In the genomic region with DNA sequence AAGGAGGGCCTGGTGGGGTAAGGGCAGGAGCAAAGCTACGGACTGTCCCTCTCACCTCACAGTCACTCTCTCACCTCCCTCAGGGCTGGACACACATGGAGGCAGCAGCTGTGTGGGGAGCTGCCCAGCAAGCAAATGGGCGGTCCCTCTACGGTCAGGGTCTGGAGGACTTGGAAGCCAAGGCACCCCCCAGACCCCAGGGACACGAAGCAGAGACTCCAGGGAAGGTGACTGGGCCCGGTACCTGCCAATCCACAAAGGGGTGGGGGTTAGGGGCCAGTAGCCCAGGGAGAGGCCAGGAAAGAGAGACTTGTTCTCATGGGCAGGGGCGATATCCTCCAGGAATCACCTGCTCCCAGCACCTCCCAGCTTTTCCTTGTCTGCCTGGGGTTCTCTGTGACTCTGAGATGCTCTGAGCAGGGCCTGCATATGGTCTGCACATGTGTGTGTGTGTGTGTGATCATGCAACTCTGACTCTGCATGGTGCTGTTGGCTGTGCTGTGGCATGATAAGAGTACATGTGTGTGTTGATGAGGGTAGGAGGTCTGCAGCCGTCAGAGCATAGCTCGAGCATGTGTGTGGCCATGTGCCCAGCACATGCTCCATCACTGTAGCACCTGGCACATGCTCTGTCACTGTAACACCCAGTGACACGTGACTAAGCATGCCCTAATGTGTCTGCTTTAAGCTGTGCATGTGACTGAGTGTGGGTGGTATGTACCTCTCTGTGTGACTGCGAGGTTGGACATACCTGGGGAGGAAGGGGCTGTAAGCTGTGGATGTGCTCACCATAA, we compare ENCODE assay signal across 24 cellular contexts. TPM values are rescaled to one million over a fixed set of nuclear protein-coding genes. Genes with fewer than 3 reads are reported as not detected.
DNase-seq lines count a peak whose midpoint lies in the region; ATAC-seq, FAIRE-seq and TF ChIP-seq lines count a peak whose summit lies in the region.
"Had no signal": no experiment of that assay in that cellular context is flagged by ENCODE, and none has a peak within 500 bp of the region (broad histone marks: within the 10 kb centered on the region; RNA-seq: fewer than 3 reads in every experiment).

No MANE protein-coding gene starts in this region.

- TF ChIP-seq EP300 in H1 (IDR thresholded peaks at IDR 0.05; ENCODE audit: borderline replicate concordance in 1 of 2, low read depth in 2 of 2, low read length in 2 of 2) (no peak), sigmoid colon (IDR thresholded peaks at IDR 0.05) (no peak)

- H3K79me2 ChIP-seq in Karpas-422 (ENCODE audit: low read length) (no peaks in the 10 kb centered on the region), H1 (ENCODE audit: control insufficient read depth in 1 of 2, insufficient read depth in 2 of 2, low read length in 2 of 2) (no peaks in the 10 kb centered on the region)

- H3K27ac ChIP-seq in Karpas-422 (ENCODE audit: low read length) (no peak overlapping the region), H1 (ENCODE audit: low read depth, low read length) (no peak overlapping the region), right atrium auricular region (peak overlapping the region; percentile 91 to 98), sigmoid colon (peak overlapping the region in 3 of 4 donors; percentile 51 to 96 (median 94)), vagina (no peak overlapping the region)

- no peaks in the 10 kb centered on the region for H3K9me3 ChIP-seq in Karpas-422 (ENCODE audit: low read length)
- H3K9me3 ChIP-seq in H1 (ENCODE audit: insufficient read depth in 2 of 2, low read depth in 1 of 2, low read length in 1 of 2), result no peaks in the 10 kb centered on the region
- no peaks in the 10 kb centered on the region for H3K9me3 ChIP-seq in right atrium auricular region
- no peaks in the 10 kb centered on the region for H3K9me3 ChIP-seq in sigmoid colon
- no peaks in the 10 kb centered on the region for H3K9me3 ChIP-seq in vagina
- H3K9me3 ChIP-seq: tibial artery had no signal

- no peak overlapping the region for H3K14ac ChIP-seq in H1 (ENCODE audit: insufficient read length)

- H2BK15ac ChIP-seq in H1 (ENCODE audit: low read length), result peak overlapping the region; percentile 65; the same call in 1 of the 2 replicates

- no peak for ATAC-seq in left colon

- intact Hi-C loops in sigmoid colon (cut with DNase I), result no loop called here
- intact Hi-C loops in left colon (cut with DNase I, micrococcal nuclease), result no loop called here
- intact Hi-C loops in vagina (cut with DNase I), result no loop called here

- no peak overlapping the region for H4K8ac ChIP-seq in H1 (ENCODE audit: extremely low read depth, insufficient read depth, low read length)

- TF ChIP-seq CTCF in H1 (IDR thresholded peaks at IDR 0.05; ENCODE audit: control extremely low read depth in 1 of 3, insufficient read depth in 1 of 3, low read depth in 1 of 3, low read length in 3 of 3) (no peak), right atrium auricular region (IDR thresholded peaks at IDR 0.05) (no peak), sigmoid colon (IDR thresholded peaks at IDR 0.05) (no peak), vagina (IDR thresholded peaks at IDR 0.05) (no peak)

- POLR2A ChIA-PET in H1 (lab: Charles Lee; ENCODE audit: partially characterized antibody), result interaction anchor here (1.2 to 2.2 kb wide), 4 partner anchors 10 to 72 kb away, joined by 3 to 5 read pairs (median 4); no protein-coding TSS in a partner anchor

- no peak for TF ChIP-seq RAD21 in H1 (IDR thresholded peaks at IDR 0.05 in 1 of 2, conservative IDR thresholded peaks at IDR 0.05 in 1 of 2; ENCODE audit: low read depth in 2 of 2, low read length in 2 of 2)

- H3K4me1 ChIP-seq in Karpas-422 (ENCODE audit: low read length) (peaks cover 33% of the 10 kb centered on the region), H1 (replicated peaks in 1 of 4; ENCODE audit: control insufficient read depth in 3 of 4, insufficient read depth in 4 of 4, low read length in 3 of 4) (peaks cover 0 to 11% (median 4%) of the 10 kb centered on the region in 4 experiments; a peak in 6 of 7 replicates), right atrium auricular region (peaks cover 0 to 85% of the 10 kb centered on the region in 2 donors), sigmoid colon (peaks cover 0 to 46% (median 37%) of the 10 kb centered on the region in 4 donors), vagina (peaks cover 4% of the 10 kb centered on the region)

- H4K5ac ChIP-seq in H1 (ENCODE audit: insufficient read length, low read depth, low read length), result no peak overlapping the region

- H3K4me3 ChIP-seq in Karpas-422 (ENCODE audit: low read length) (no peak overlapping the region), H1 (ENCODE audit: extremely low read depth in 1 of 4, insufficient read depth in 2 of 4, low read depth in 3 of 4, low read length in 4 of 4) (no peak overlapping the region), right atrium auricular region (no peak overlapping the region), sigmoid colon (no peak overlapping the region), vagina (no peak overlapping the region)
- H3K4me3 ChIP-seq: lung, tibial artery had no signal

- 92% methylated on average over 10 of the region's 10 CpGs; no CpG with 5 or more reads in 1 of the 2 experiments for WGBS in H1 (ENCODE audit: extremely low coverage in 1 of 2, insufficient coverage in 1 of 2, insufficient read length in 1 of 2, insufficient replicate concordance in 2 of 2, low coverage in 1 of 2, low lambda C conversion rate in 2 of 2, missing lambda C conversion rate in 1 of 2), 2 experiments
- WGBS in sigmoid colon, 2 donors, result 80 to 86% methylated on average over 10 of the region's 10 CpGs

- peak overlapping the region; percentile 4; the same call in 1 of the 2 replicates for H2BK12ac ChIP-seq in H1 (ENCODE audit: low read depth, low read length)

- H2AK5ac ChIP-seq in H1 (ENCODE audit: low read depth, low read length), result no peak overlapping the region

- TF ChIP-seq POLR2A in H1 (IDR thresholded peaks at IDR 0.05; ENCODE audit: control extremely low read depth in 1 of 2, low read depth in 2 of 2, low read length in 2 of 2) (no peak), sigmoid colon (IDR thresholded peaks at IDR 0.05) (no peak), vagina (IDR thresholded peaks at IDR 0.05) (no peak)

- H2AFZ ChIP-seq in Karpas-422 (ENCODE audit: low read length) (no peak overlapping the region), H1 (ENCODE audit: low read length) (no peak overlapping the region)

- H3K79me1 ChIP-seq in H1 (ENCODE audit: low read depth, low read length), result no peaks in the 10 kb centered on the region

- FAIRE-seq in H1 (lab: Jason Lieb, UNC), result no peak
- FAIRE-seq: bronchial epithelial cell had no signal

- H3K27me3 ChIP-seq in Karpas-422 (ENCODE audit: low read length) (no peaks in the 10 kb centered on the region), H1 (replicated peaks in 1 of 4; ENCODE audit: control insufficient read depth in 3 of 4, extremely low read depth in 1 of 4, insufficient read depth in 3 of 4, low read length in 3 of 4) (no peaks in the 10 kb centered on the region), right atrium auricular region (no peaks in the 10 kb centered on the region), sigmoid colon (no peaks in the 10 kb centered on the region), vagina (no peaks in the 10 kb centered on the region)
- H3K27me3 ChIP-seq: tibial artery had no signal

- no peak overlapping the region for H3K4ac ChIP-seq in H1 (replicated peaks; ENCODE audit: insufficient read length, low read depth, low read length)

- H3K18ac ChIP-seq in H1 (ENCODE audit: extremely low read depth, low read length), result no peak overlapping the region; the same call in 1 of the 2 replicates

- H3K23ac ChIP-seq in H1 (ENCODE audit: insufficient read length), result no peak overlapping the region

- H4K20me1 ChIP-seq in Karpas-422 (ENCODE audit: insufficient read depth, low read depth, low read length) (no peaks in the 10 kb centered on the region), H1 (replicated peaks in 1 of 2; ENCODE audit: control insufficient read depth in 1 of 2, insufficient read depth in 2 of 2, low read length in 2 of 2) (no peaks in the 10 kb centered on the region)

- peak overlapping the region; percentile 75; the same call in 1 of the 2 replicates for H2BK20ac ChIP-seq in H1 (ENCODE audit: low read length)

- H3K36me3 ChIP-seq in Karpas-422 (ENCODE audit: insufficient read depth, low read length) (no peaks in the 10 kb centered on the region), H1 (ENCODE audit: control insufficient read depth in 2 of 4, insufficient read depth in 4 of 4, low read length in 3 of 4) (no peaks in the 10 kb centered on the region), right atrium auricular region (peaks cover 3% of the 10 kb centered on the region), sigmoid colon (no peaks in the 10 kb centered on the region), vagina (no peaks in the 10 kb centered on the region)
- H3K36me3 ChIP-seq: tibial artery had no signal

- H3K4me2 ChIP-seq in Karpas-422 (ENCODE audit: low read depth, low read length, poor library complexity, severe bottlenecking) (no peak overlapping the region), H1 (ENCODE audit: insufficient read depth in 1 of 2, low read depth in 2 of 2, low read length in 2 of 2) (no peak overlapping the region)

- no peak overlapping the region for H2BK5ac ChIP-seq in H1 (ENCODE audit: low read depth, low read length)

- DNase-seq in Karpas-422 (peak; percentile 42), H1 (ENCODE audit: low read depth in 1 of 2, low spot score in 2 of 2) (no peak), right atrium auricular region (ENCODE audit: low spot score) (no peak), sigmoid colon (no peak), NCI-H2227 treated with DMSO at 0.1 percent for 48 hours (lab: John Stamatoyannopoulos, UW) (no peak), left colon (no peak), NCI-H1694 (lab: John Stamatoyannopoulos, UW) (no peak), vagina (ENCODE audit: extremely low spot score in 2 of 2) (no peak)
- DNase-seq: activated CD4-positive, alpha-beta T cell treated with anti-CD3 and anti-CD28 coated beads, Interleukin-2, amount 10 ng/mL, durations not matched to agents 24 days and 14 days; activated effector memory CD4-positive, alpha-beta T cell treated with Interleukin-2 at 50 U/mL for 16 hours; DMS 273 treated with DMSO at 0.1 percent for 48 hours; NCI-H1436 treated with DMSO at 0.1 percent for 48 hours; NCI-H2171; NCI-H748 treated with DMSO at 0.1 percent for 48 hours; SHP77 treated with DMSO at 0.1 percent for 48 hours; stimulated activated naive CD4-positive, alpha-beta T cell; T-helper 1 cell had no signal

- H2BK120ac ChIP-seq in H1 (replicated peaks; ENCODE audit: low read depth, low read length), result no peak overlapping the region

- no peak overlapping the region for H3K9ac ChIP-seq in Karpas-422 (ENCODE audit: low read length)
- H3K9ac ChIP-seq in H1 (replicated peaks in 1 of 4; ENCODE audit: extremely low read depth in 1 of 4, low read depth in 3 of 4, low read length in 3 of 4), result no peak overlapping the region

- H3K56ac ChIP-seq in H1 (replicated peaks; ENCODE audit: insufficient read length, low read depth, low read length), result no peak overlapping the region

- no peak overlapping the region for H4K91ac ChIP-seq in H1 (replicated peaks; ENCODE audit: insufficient read length, low read length)

- CTCF ChIA-PET in H1 (lab: Charles Lee; ENCODE audit: partially characterized antibody), result interaction anchor here (0.9 to 13.4 kb wide), 20 partner anchors 9 to 303 kb away, joined by 3 to 105 read pairs (median 5); partner anchors contain the start of gene OPN4

- no peaks in the 10 kb centered on the region for H3K23me2 ChIP-seq in H1 (ENCODE audit: low read depth, low read length)

- H3K9me2 ChIP-seq in Karpas-422 (replicated peaks; ENCODE audit: insufficient read depth, low read length), result no peaks in the 10 kb centered on the region

RNA-seq across cellular contexts. Expression of gene LDB3, which starts 4.5 kb away (rescaled TPM):
- 8.3 and 15.5 TPM in 2 replicates for total RNA-seq in Karpas-422 (2014; rRNA removed; shearing (Covaris generic); ENCODE audit: low replicate concordance)
- 0.40 and 0.43 TPM in 2 replicates for total RNA-seq in H1 (2021; fragmentation: NEBNext Ultra II Directional; extraction: Animal tissue kit (Norgen Biotek cat#: 25700))
- 0.17 and 0.20 TPM in 2 replicates for polyA plus RNA-seq in H1 (2011; rRNA removed)
- polyA plus RNA-seq in H1 (2011; cell fraction: cytosol; rRNA removed), result 0.28 TPM
- polyA plus RNA-seq in H1 (2011; cell fraction: nucleus; rRNA removed), result 0.20 TPM
- polyA plus RNA-seq in H1 (2012, experiment 1 of 2), result 0.35 to 0.62 TPM (median 0.59 TPM) in 4 replicates
- 0.17 TPM for polyA plus RNA-seq in H1 (2012, experiment 2 of 2)
- polyA plus RNA-seq in H1 (2013, experiment 1 of 2), result 0.55 TPM
- polyA plus RNA-seq in H1 (2013, experiment 2 of 2), result 0.74 TPM
- 0.49 and 1.2 TPM in 2 replicates for polyA minus RNA-seq in H1 (2011; rRNA and poly(A)+ RNA removed)
- 0.29 TPM for polyA minus RNA-seq in H1 (2011; cell fraction: cytosol; rRNA and poly(A)+ RNA removed)
- polyA minus RNA-seq in H1 (2011; cell fraction: nucleus; rRNA and poly(A)+ RNA removed), result 1.1 TPM
- total RNA-seq in right atrium auricular region, result 100 to 1,000 TPM; 448 to 908 TPM
- 10 to 100 TPM; 13.2 to 42.1 (median 22.4) TPM for total RNA-seq in sigmoid colon
- 1 to 10 TPM; 1.2 to 1.9 (median 1.8) TPM for polyA plus RNA-seq in sigmoid colon
- total RNA-seq in left colon, result 1 to 10 TPM in 1 of 2 donors, under 1 TPM in 1; 0.31 to 4.3 TPM
- total RNA-seq in vagina, result 4.7 TPM
- total RNA-seq: activated CD4-positive, alpha-beta T cell treated with anti-CD3 and anti-CD28 coated beads, Interleukin-2, amount 10 ng/mL, durations not matched to agents 24 days and 14 days; bronchial epithelial cell had no signal

RNA-seq across cellular contexts. Expression of gene OPN4, which starts 9.4 kb away (rescaled TPM):
- total RNA-seq in Karpas-422 (2014; rRNA removed; shearing (Covaris generic); ENCODE audit: low replicate concordance), result not detected in 2 replicates
- not detected in 2 replicates for total RNA-seq in H1 (2021; fragmentation: NEBNext Ultra II Directional; extraction: Animal tissue kit (Norgen Biotek cat#: 25700))
- polyA plus RNA-seq in H1 (2011; rRNA removed) (not detected in 2 replicates), sigmoid colon (under 1 TPM in 1 of 3 donors, not detected in 2; 0.04 TPM)
- not detected for polyA plus RNA-seq in H1 (2011; cell fraction: cytosol; rRNA removed)
- not detected for polyA plus RNA-seq in H1 (2011; cell fraction: nucleus; rRNA removed)
- not detected in 4 replicates for polyA plus RNA-seq in H1 (2012, experiment 1 of 2)
- polyA plus RNA-seq in H1 (2012, experiment 2 of 2), result not detected
- not detected for polyA plus RNA-seq in H1 (2013, experiment 1 of 2)
- not detected for polyA plus RNA-seq in H1 (2013, experiment 2 of 2)
- not detected in 2 replicates for polyA minus RNA-seq in H1 (2011; rRNA and poly(A)+ RNA removed)
- not detected for polyA minus RNA-seq in H1 (2011; cell fraction: cytosol; rRNA and poly(A)+ RNA removed)
- not detected for polyA minus RNA-seq in H1 (2011; cell fraction: nucleus; rRNA and poly(A)+ RNA removed)
- total RNA-seq in right atrium auricular region (under 1 TPM; 0.19 to 0.31 TPM), sigmoid colon (not detected), left colon (under 1 TPM; 0.15 to 0.20 TPM), vagina (not detected)
- total RNA-seq: activated CD4-positive, alpha-beta T cell treated with anti-CD3 and anti-CD28 coated beads, Interleukin-2, amount 10 ng/mL, durations not matched to agents 24 days and 14 days; bronchial epithelial cell; G401; MCF 10A; OCI-LY7; osteocyte had no signal
- polyA plus RNA-seq: lung had no signal

Comparison
In these comparisons a context has a peak if more than half of its experiments do, and no peak if none do; other contexts are left out.
1. H3K27ac ChIP-seq: peak in right atrium auricular region (2 of 2) and sigmoid colon (3 of 4); none in Karpas-422 (single experiment), H1 (single experiment) and vagina (single experiment).
2. RNA of gene LDB3, which starts 4.5 kb away (total RNA-seq): 448 to 908 TPM in right atrium auricular region; 13.2 to 42.1 TPM in sigmoid colon, 8.3 to 15.5 TPM in Karpas-422, 4.7 TPM in vagina (single experiment), 0.31 to 4.3 TPM in left colon and 0.40 to 0.43 TPM in H1; every median in the first group is over 10 times any median in the second.